31 cellular contexts compared by ENCODE assay signal in the genomic region with DNA sequence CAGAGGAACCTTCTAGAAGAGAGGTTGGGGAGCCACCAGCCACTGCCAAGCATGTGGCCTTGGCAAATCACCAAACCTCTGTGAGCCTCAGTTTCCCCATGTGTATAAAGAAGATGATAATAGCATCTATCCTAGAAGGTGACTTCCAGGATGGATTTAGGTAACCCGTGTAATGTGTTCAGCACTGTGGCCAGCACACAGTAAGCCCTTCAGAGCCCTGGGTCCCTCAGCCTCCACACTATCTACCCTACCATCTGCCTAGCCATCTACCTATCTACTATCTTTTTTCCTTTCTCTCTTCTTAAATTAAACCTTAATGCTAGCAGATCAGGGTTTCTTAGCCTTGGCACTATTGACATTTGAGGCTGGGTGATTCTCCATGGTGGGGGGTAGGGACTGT. TPM values are rescaled to one million over a fixed set of nuclear protein-coding genes. Genes with fewer than 3 reads are reported as not detected.
"Had no signal": no experiment of that assay in that cellular context is flagged by ENCODE, and none has a peak within 500 bp of the region (broad histone marks: within the 10 kb centered on the region; RNA-seq: fewer than 3 reads in every experiment).

No MANE protein-coding gene starts in this region.

- H3K4me1 Mint-ChIP-seq: activated CD4-positive, alpha-beta T cell treated with anti-CD3 and anti-CD28 coated beads, Interleukin-2, amount 10 ng/mL, durations not matched to agents 7 days and 5 days; activated T-helper 17 cell treated with anti-CD3 and anti-CD28 coated beads, Interleukin-2, amount 50 U/mL, for 72 hours had no signal

- DNase-seq: activated CD4-positive, alpha-beta T cell treated with anti-CD3 and anti-CD28 coated beads for 1 hour; activated CD4-positive, alpha-beta T cell treated with anti-CD3 and anti-CD28 coated beads for 4 hours; activated CD4-positive, alpha-beta T cell treated with anti-CD3 and anti-CD28 coated beads, Interleukin-2, amount 10 ng/mL, durations not matched to agents 7 days and 5 days; activated CD4-positive, alpha-beta T cell treated with anti-CD3 and anti-CD28 coated beads, Interleukin-2, amount 50 U/mL, for 48 hours; activated CD8-positive, alpha-beta memory T cell treated with anti-CD3 and anti-CD28 coated beads for 24 hours; activated CD8-positive, alpha-beta T cell treated with anti-CD3 and anti-CD28 coated beads for 36 hours; activated effector memory CD4-positive, alpha-beta T cell treated with Interleukin-2 at 50 U/mL for 16 hours; activated gamma-delta T cell treated with Interleukin-2 at 50 U/mL for 16 hours; activated naive CD4-positive, alpha-beta T cell treated with anti-CD3 and anti-CD28 coated beads, Interleukin-2, amount 50 U/mL, for 16 hours; activated naive CD4-positive, alpha-beta T cell treated with Interleukin-2 at 50 U/mL for 16 hours; activated T-cell treated with anti-CD3 and anti-CD28 coated beads, Interleukin-2, amount 50 U/mL, for 4 hours; amygdala; body of pancreas; caudate nucleus; colonic mucosa; dorsolateral prefrontal cortex; effector memory CD8-positive, alpha-beta T cell; erythroblast; foreskin keratinocyte; gastrocnemius medialis; glutamatergic neuron; heart left ventricle; T-helper 2 cell had no signal

- H3K9me3 ChIP-seq: body of pancreas, colonic mucosa, esophagus muscularis mucosa, gastrocnemius medialis, heart left ventricle had no signal

- H3K4me3 ChIP-seq: body of pancreas, colonic mucosa, dorsolateral prefrontal cortex, esophagus muscularis mucosa, gastrocnemius medialis, heart left ventricle had no signal

- H3K27me3 ChIP-seq: body of pancreas, colonic mucosa, dorsolateral prefrontal cortex, esophagus muscularis mucosa, gastrocnemius medialis, heart left ventricle had no signal

- H3K27ac Mint-ChIP-seq: activated CD4-positive, alpha-beta T cell treated with anti-CD3 and anti-CD28 coated beads, Interleukin-2, amount 10 ng/mL, durations not matched to agents 7 days and 5 days; activated CD8-positive, alpha-beta T cell treated with anti-CD3 and anti-CD28 coated beads for 36 hours; activated naive CD8-positive, alpha-beta T cell; activated T-helper 17 cell treated with anti-CD3 and anti-CD28 coated beads, Interleukin-2, amount 50 U/mL, for 72 hours; dendritic cell treated with granulocyte-macrophage colony-stimulating factor and Interleukin-4, amounts not matched to agents 40 ng/mL and 50 ng/mL, for 4 days; effector memory CD8-positive, alpha-beta T cell; WTC11 had no signal

- H3K27ac ChIP-seq: body of pancreas, colonic mucosa, esophagus muscularis mucosa, foreskin keratinocyte, gastrocnemius medialis, heart left ventricle, VCaP had no signal

- H3K9me3 Mint-ChIP-seq: activated CD8-positive, alpha-beta T cell treated with anti-CD3 and anti-CD28 coated beads for 36 hours; activated T-cell treated with anti-CD3 and anti-CD28 coated beads, Interleukin-2, amount 50 U/mL, for 4 hours; activated T-helper 17 cell treated with anti-CD3 and anti-CD28 coated beads, Interleukin-2, amount 50 U/mL, for 72 hours; dendritic cell treated with granulocyte-macrophage colony-stimulating factor and Interleukin-4, amounts not matched to agents 40 ng/mL and 50 ng/mL, for 4 days; effector memory CD8-positive, alpha-beta T cell had no signal

- H3K36me3 Mint-ChIP-seq: activated naive CD8-positive, alpha-beta T cell had no signal

- H3K4me3 Mint-ChIP-seq: activated CD4-positive, alpha-beta T cell treated with anti-CD3 and anti-CD28 coated beads, Interleukin-2, amount 10 ng/mL, durations not matched to agents 7 days and 5 days; activated CD8-positive, alpha-beta T cell treated with anti-CD3 and anti-CD28 coated beads for 36 hours; activated naive CD8-positive, alpha-beta T cell; activated T-cell treated with anti-CD3 and anti-CD28 coated beads, Interleukin-2, amount 50 U/mL, for 4 hours; activated T-helper 17 cell treated with anti-CD3 and anti-CD28 coated beads, Interleukin-2, amount 50 U/mL, for 72 hours; dendritic cell treated with granulocyte-macrophage colony-stimulating factor and Interleukin-4, amounts not matched to agents 40 ng/mL and 50 ng/mL, for 4 days; effector memory CD8-positive, alpha-beta T cell; WTC11 had no signal

- H3K36me3 ChIP-seq: colonic mucosa, esophagus muscularis mucosa, gastrocnemius medialis, heart left ventricle had no signal

- H3K27me3 Mint-ChIP-seq: activated CD4-positive, alpha-beta T cell treated with anti-CD3 and anti-CD28 coated beads, Interleukin-2, amount 10 ng/mL, durations not matched to agents 7 days and 5 days had no signal

- H3K4me1 ChIP-seq: body of pancreas, colonic mucosa, foreskin keratinocyte, gastrocnemius medialis had no signal

RNA-seq across cellular contexts. Expression of a gene that starts 33.0 kb away (rescaled TPM):
- total RNA-seq: activated CD4-positive, alpha-beta T cell treated with anti-CD3 and anti-CD28 coated beads, Interleukin-2, amount 10 ng/mL, durations not matched to agents 7 days and 5 days; activated T-cell treated with anti-CD3 and anti-CD28 coated beads, Interleukin-2, amount 50 U/mL, for 4 hours; body of pancreas; chondrocyte; esophagus muscularis mucosa; foreskin keratinocyte; gastrocnemius medialis; T-helper 1 cell treated with Interleukin-12 subunit alpha and Interleukin-12 subunit beta and Interleukin-4 antibody, amounts not matched to agents 30 ng/mL and 1 ng/mL, for 36 hours had no signal
- polyA plus RNA-seq: foreskin keratinocyte, heart left ventricle had no signal
